In the genomic region with DNA sequence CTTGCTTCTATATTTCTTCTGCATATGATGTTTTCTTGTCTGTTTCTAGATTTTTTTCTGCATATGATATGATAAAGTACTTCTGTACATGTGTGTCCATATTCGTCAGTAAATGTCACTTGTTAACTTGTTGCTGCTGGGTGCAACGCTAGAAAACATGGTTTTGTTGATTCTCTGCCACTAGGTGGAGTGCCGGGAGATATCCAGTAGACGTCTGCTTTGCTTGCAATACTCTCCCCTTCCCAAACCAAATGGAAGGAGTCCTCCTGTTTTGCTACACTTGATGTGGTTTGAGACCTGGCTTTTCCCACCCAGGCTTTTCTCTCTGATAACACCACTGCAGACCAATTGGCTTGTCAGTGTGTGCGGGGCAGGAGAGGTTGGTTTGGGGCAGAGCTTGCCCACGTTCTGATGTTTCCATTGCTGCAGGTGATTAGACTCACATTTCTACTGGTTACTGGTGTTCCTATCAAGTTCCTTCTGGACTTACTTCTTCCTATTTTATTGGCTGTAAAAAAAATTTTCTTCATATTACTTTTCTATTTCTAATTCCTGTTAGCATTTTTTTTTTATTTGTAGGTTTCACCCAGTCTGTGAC, we compare ENCODE assay signal across 1 cellular context.
TF ChIP-seq lines count a peak whose summit lies in the region.

No MANE protein-coding gene starts in this region.

TF ChIP-seq in H1, 55 proteins besides CTCF, POLR2A, EP300 and RAD21 (continued from another document):
- TF ChIP-seq ATF2 (IDR thresholded peaks at IDR 0.05; ENCODE audit: low read length): no peak
- TF ChIP-seq TBP (IDR thresholded peaks at IDR 0.05; ENCODE audit: low read depth, low read length): no peak
- no peak for TF ChIP-seq POU5F1 (IDR thresholded peaks at IDR 0.05; ENCODE audit: low read depth, low read length)
- TF ChIP-seq NRF1 (IDR thresholded peaks at IDR 0.05; ENCODE audit: low read depth, low read length): no peak
